Comparison of ENCODE assay signal across 24 cellular contexts in genomic region chr17:79174193-79174765, GRCh38.
"Had no signal": no experiment of that assay in that cellular context is flagged by ENCODE, and none has a peak within 500 bp of the region (broad histone marks: within the 10 kb centered on the region; RNA-seq: fewer than 3 reads in every experiment).

No MANE protein-coding gene starts in this region.

- DNase-seq: activated CD4-positive, alpha-beta T cell treated with anti-CD3 and anti-CD28 coated beads for 4 hours; activated CD8-positive, alpha-beta memory T cell treated with anti-CD3 and anti-CD28 coated beads, Interleukin-2, amount 50 U/mL, for 4 hours; activated CD8-positive, alpha-beta T cell treated with anti-CD3 and anti-CD28 coated beads for 36 hours; activated naive CD4-positive, alpha-beta T cell; aorta; central memory CD4-positive, alpha-beta T cell; NCI-H1092; NCI-H1417; NCI-H1694; NCI-H2029; NCI-H2107; NCI-H2171 treated with DMSO at 0.1 percent for 48 hours; NCI-H345; NCI-H510A; NCI-H526 treated with DMSO at 0.1 percent for 48 hours; NCI-H82; T-cell; T-helper 2 cell; T1000 had no signal

- H3K36me3 Mint-ChIP-seq: activated naive CD4-positive, alpha-beta T cell treated with anti-CD3 and anti-CD28 coated beads, Interleukin-2, amount 50 U/mL, for 24 hours; T-cell had no signal

- ATAC-seq: activated CD4-positive, CD25-positive, alpha-beta regulatory T cell treated with anti-CD3 and anti-CD28 coated beads, Interleukin-2, amount 50 U/mL, for 24 hours; activated CD8-positive, alpha-beta T cell treated with anti-CD3 and anti-CD28 coated beads for 36 hours; T-cell had no signal

- H3K9me3 ChIP-seq: breast epithelium had no signal

- H3K4me3 ChIP-seq: breast epithelium, SK-N-MC had no signal

- H3K36me3 ChIP-seq: breast epithelium had no signal

- H3K27ac Mint-ChIP-seq: activated CD8-positive, alpha-beta T cell treated with anti-CD3 and anti-CD28 coated beads for 36 hours; activated naive CD4-positive, alpha-beta T cell treated with anti-CD3 and anti-CD28 coated beads, Interleukin-2, amount 50 U/mL, for 24 hours; T-cell had no signal

- H3K27ac ChIP-seq: breast epithelium, SK-N-MC, VCaP had no signal

- H3K4me1 ChIP-seq: breast epithelium had no signal

- H3K27me3 Mint-ChIP-seq: activated CD8-positive, alpha-beta T cell treated with anti-CD3 and anti-CD28 coated beads for 36 hours; activated naive CD4-positive, alpha-beta T cell treated with anti-CD3 and anti-CD28 coated beads, Interleukin-2, amount 50 U/mL, for 24 hours had no signal

- H3K9me3 Mint-ChIP-seq: activated CD8-positive, alpha-beta T cell treated with anti-CD3 and anti-CD28 coated beads for 36 hours; activated naive CD4-positive, alpha-beta T cell treated with anti-CD3 and anti-CD28 coated beads, Interleukin-2, amount 50 U/mL, for 24 hours; T-cell had no signal

- H3K4me1 Mint-ChIP-seq: activated naive CD4-positive, alpha-beta T cell treated with anti-CD3 and anti-CD28 coated beads, Interleukin-2, amount 50 U/mL, for 24 hours; T-cell had no signal

- H3K4me3 Mint-ChIP-seq: activated CD8-positive, alpha-beta T cell treated with anti-CD3 and anti-CD28 coated beads for 36 hours; activated naive CD4-positive, alpha-beta T cell treated with anti-CD3 and anti-CD28 coated beads, Interleukin-2, amount 50 U/mL, for 24 hours; T-cell had no signal
